Comparison of ENCODE assay signal across 17 cellular contexts in the genomic region with DNA sequence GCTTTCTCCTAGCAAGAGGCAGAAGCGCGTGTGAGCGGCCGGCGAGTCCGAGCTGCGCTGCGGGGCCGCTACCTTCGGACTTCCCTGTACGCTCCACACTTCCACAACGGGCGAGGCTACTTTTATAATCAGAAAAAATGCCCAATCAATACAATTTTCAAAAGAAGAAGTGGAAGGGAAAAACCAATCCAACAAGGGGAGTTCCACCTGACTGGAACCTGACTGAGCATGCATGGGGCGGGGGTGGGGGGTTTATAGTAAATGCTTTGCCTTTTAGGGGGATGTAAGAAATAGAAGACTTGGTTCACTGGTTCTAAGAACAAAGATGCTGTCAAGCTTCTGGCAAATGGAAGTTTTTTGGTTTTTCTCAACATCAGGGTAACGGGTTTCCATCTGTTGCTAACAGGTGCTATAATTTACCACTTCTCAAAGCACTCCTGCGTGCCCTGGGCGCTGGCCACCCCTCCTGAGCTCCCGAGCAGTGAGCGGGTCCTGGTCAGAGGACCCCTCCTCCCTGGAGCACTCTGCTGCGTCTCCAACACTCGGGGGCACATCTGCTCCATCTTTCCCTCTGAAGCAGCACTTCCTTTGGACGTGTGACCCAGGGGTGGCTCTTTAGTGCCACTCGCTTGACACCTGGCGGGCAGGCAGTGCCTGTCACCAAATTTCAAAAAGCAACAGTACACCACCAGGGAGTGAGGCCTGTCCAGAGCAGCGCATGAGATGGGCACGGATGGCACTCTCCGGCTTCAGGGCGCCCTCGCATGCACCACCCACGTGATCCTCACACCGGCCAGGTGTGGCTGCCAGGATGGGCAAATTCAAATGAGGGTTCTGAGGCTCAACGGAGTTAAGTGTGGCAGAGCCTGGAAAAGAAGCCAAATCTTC. TPM values are rescaled to one million over a fixed set of nuclear protein-coding genes. Genes with fewer than 3 reads are reported as not detected.
A peak's percentile ranks its signal among the peaks of the same experiment; 100 is the strongest.
DNase-seq lines count a peak whose midpoint lies in the region; ATAC-seq and TF ChIP-seq lines count a peak whose summit lies in the region.
"Had no signal": no experiment of that assay in that cellular context is flagged by ENCODE, and none has a peak within 500 bp of the region (broad histone marks: within the 10 kb centered on the region; RNA-seq: fewer than 3 reads in every experiment).

No MANE protein-coding gene starts in this region.

- no peak overlapping the region; the same call in 1 of the 2 replicates for H3K9ac ChIP-seq in OCI-LY1 (ENCODE audit: low read length)

- in situ Hi-C loops in HAP-1 (cut with MboI; ENCODE audit: low sequenced_read_pairs): no loop called here

- H2AFZ ChIP-seq in OCI-LY1 (ENCODE audit: low read length): no peak overlapping the region

- H3K27ac Mint-ChIP-seq in naive B cell: peak overlapping the region; percentile 90 to 99 (median 96)
- H3K27ac Mint-ChIP-seq: activated naive CD4-positive, alpha-beta T cell treated with anti-CD3 and anti-CD28 coated beads, Interleukin-2, amount 10 ng/mL, durations not matched to agents 7 days and 5 days; natural killer cell treated with Interleukin-12 subunit alpha and Interleukin-12 subunit beta and Interleukin-15 and Interleukin-18, amount 100 ng/mL, for 72 hours had no signal

- no peaks in the 10 kb centered on the region; the same call in 1 of the 2 replicates for H3K36me3 ChIP-seq in OCI-LY1 (ENCODE audit: insufficient read depth, low read length)
- no peaks in the 10 kb centered on the region for H3K36me3 ChIP-seq in HAP-1 (replicated peaks)
- H3K36me3 ChIP-seq: BE2C had no signal

- peaks cover 0 to 1% (median 0%) of the 10 kb centered on the region in 7 donors for H3K9me3 Mint-ChIP-seq in naive B cell
- H3K9me3 Mint-ChIP-seq: activated naive CD4-positive, alpha-beta T cell treated with anti-CD3 and anti-CD28 coated beads, Interleukin-2, amount 10 ng/mL, durations not matched to agents 7 days and 5 days; natural killer cell treated with Interleukin-12 subunit alpha and Interleukin-12 subunit beta and Interleukin-15 and Interleukin-18, amount 100 ng/mL, for 72 hours had no signal

- no peaks in the 10 kb centered on the region for H4K20me1 ChIP-seq in OCI-LY1 (ENCODE audit: insufficient read depth, low read length)

- H3K4me3 ChIP-seq in OCI-LY1 (ENCODE audit: low read depth, low read length, poor library complexity, severe bottlenecking) (no peak overlapping the region), HAP-1 (no peak overlapping the region), dorsolateral prefrontal cortex (no peak overlapping the region)
- H3K4me3 ChIP-seq: psoas muscle had no signal

- TF ChIP-seq CTCF in OCI-LY1 (IDR thresholded peaks at IDR 0.05; ENCODE audit: low read length): peak; percentile 47; the same call in 1 of the 2 replicates
- no peak for TF ChIP-seq CTCF in dorsolateral prefrontal cortex (IDR thresholded peaks at IDR 0.05 in 54 of 56, conservative IDR thresholded peaks at IDR 0.05 in 2 of 56; ENCODE audit: low read depth in 1 of 56, partially characterized antibody in 56 of 56)

- H3K79me2 ChIP-seq in OCI-LY1 (ENCODE audit: insufficient read depth, low read length): no peaks in the 10 kb centered on the region

- H3K27me3 ChIP-seq in OCI-LY1 (ENCODE audit: insufficient read depth, low read length): no peaks in the 10 kb centered on the region
- H3K27me3 ChIP-seq in HAP-1 (ENCODE audit: low read depth): no peaks in the 10 kb centered on the region
- H3K27me3 ChIP-seq in dorsolateral prefrontal cortex: no peaks in the 10 kb centered on the region
- H3K27me3 ChIP-seq: BE2C had no signal

- DNase-seq in naive B cell (peak; percentile 64), HAP-1 (ENCODE audit: low spot score in 2 of 2) (no peak), DMS 273 treated with DMSO at 0.1 percent for 48 hours (lab: John Stamatoyannopoulos, UW) (no peak), dorsolateral prefrontal cortex (no peak), cortex of kidney (lab: John Stamatoyannopoulos, UW) (no peak)
- DNase-seq: activated naive CD4-positive, alpha-beta T cell treated with anti-CD3 and anti-CD28 coated beads, Interleukin-2, amount 10 ng/mL, durations not matched to agents 7 days and 5 days; BE2C; islet precursor cell; NCI-H345; NK-92 treated with Interleukin-12 subunit alpha and Interleukin-12 subunit beta, amount 100 ng/mL, for 24 hours; psoas muscle; stimulated activated CD8-positive, alpha-beta memory T cell treated with anti-CD3 and anti-CD28 coated beads, Interleukin-4, amount 100 ng/mL, for 48 hours; SW 1271 had no signal

- H3K4me3 Mint-ChIP-seq in naive B cell: peak overlapping the region; percentile 4 to 91 (median 71)
- H3K4me3 Mint-ChIP-seq: activated naive CD4-positive, alpha-beta T cell treated with anti-CD3 and anti-CD28 coated beads, Interleukin-2, amount 10 ng/mL, durations not matched to agents 7 days and 5 days; natural killer cell treated with Interleukin-12 subunit alpha and Interleukin-12 subunit beta and Interleukin-15 and Interleukin-18, amount 100 ng/mL, for 72 hours had no signal

- H3K9me3 ChIP-seq in OCI-LY1 (ENCODE audit: low read length): no peaks in the 10 kb centered on the region
- H3K9me3 ChIP-seq in HAP-1: no peaks in the 10 kb centered on the region
- H3K9me3 ChIP-seq: BE2C, psoas muscle had no signal

- H3K27ac ChIP-seq in OCI-LY1 (ENCODE audit: low read depth, low read length, poor library complexity, severe bottlenecking) (peak overlapping the region; percentile 64), dorsolateral prefrontal cortex (peak overlapping the region in 8 of 59 donors; percentile 1 to 53 (median 32))
- H3K27ac ChIP-seq: psoas muscle had no signal

- H3K4me1 Mint-ChIP-seq in naive B cell: peaks cover 51 to 73% (median 62%) of the 10 kb centered on the region in 3 donors

- H3K4me1 ChIP-seq in OCI-LY1 (ENCODE audit: insufficient read depth, low read length, severe bottlenecking) (peaks cover 39% of the 10 kb centered on the region), HAP-1 (no peaks in the 10 kb centered on the region)
- H3K4me1 ChIP-seq: BE2C, psoas muscle had no signal

- peaks cover 0 to 15% of the 10 kb centered on the region in 2 donors for H3K36me3 Mint-ChIP-seq in naive B cell
- H3K36me3 Mint-ChIP-seq: activated naive CD4-positive, alpha-beta T cell treated with anti-CD3 and anti-CD28 coated beads, Interleukin-2, amount 10 ng/mL, durations not matched to agents 7 days and 5 days; natural killer cell treated with Interleukin-12 subunit alpha and Interleukin-12 subunit beta and Interleukin-15 and Interleukin-18, amount 100 ng/mL, for 72 hours had no signal

- intact Hi-C loops in dorsolateral prefrontal cortex (cut with DNase I): no loop called here

- ATAC-seq in GM18505 (IDR thresholded peaks at IDR 0.05; ENCODE audit: unreplicated experiment) (no peak), naive B cell (ENCODE audit: low read depth in 2 of 2) (peak; percentile 56)
- ATAC-seq: natural killer cell treated with Interleukin-12 subunit alpha and Interleukin-12 subunit beta and Interleukin-15 and Interleukin-18, amount 100 ng/mL, for 72 hours; psoas muscle had no signal

- H3K27me3 Mint-ChIP-seq in naive B cell: no peaks in the 10 kb centered on the region
- H3K27me3 Mint-ChIP-seq: activated naive CD4-positive, alpha-beta T cell treated with anti-CD3 and anti-CD28 coated beads, Interleukin-2, amount 10 ng/mL, durations not matched to agents 7 days and 5 days; natural killer cell treated with Interleukin-12 subunit alpha and Interleukin-12 subunit beta and Interleukin-15 and Interleukin-18, amount 100 ng/mL, for 72 hours had no signal

- H3F3A ChIP-seq in OCI-LY1 (ENCODE audit: insufficient read depth, low read length): no peaks in the 10 kb centered on the region

- no peaks in the 10 kb centered on the region for H3K9me2 ChIP-seq in OCI-LY1 (ENCODE audit: low read depth, low read length)

- H3K4me2 ChIP-seq in OCI-LY1 (ENCODE audit: low read length): peak overlapping the region; percentile 45

- TF ChIP-seq POLR2A in GM10847 (IDR thresholded peaks at IDR 0.05; ENCODE audit: extremely low read depth, insufficient read length): peak; percentile 33
- TF ChIP-seq POLR2A in GM18505 (IDR thresholded peaks at IDR 0.05; ENCODE audit: borderline replicate concordance, extremely low read depth, insufficient read depth, insufficient read length): peak; percentile 65

RNA-seq across cellular contexts. Expression of a gene that starts 21.6 kb away (rescaled TPM):
- 10 to 100 TPM; 18.2 to 29.9 (median 23.1) TPM for polyA plus RNA-seq in naive B cell (ENCODE audit: low read depth in 6 of 6)
- 10 to 100 TPM; 14.9 to 53.3 (median 31.3) TPM for total RNA-seq in dorsolateral prefrontal cortex
